Comparison of ENCODE assay signal across 4 cellular contexts in the genomic region with DNA sequence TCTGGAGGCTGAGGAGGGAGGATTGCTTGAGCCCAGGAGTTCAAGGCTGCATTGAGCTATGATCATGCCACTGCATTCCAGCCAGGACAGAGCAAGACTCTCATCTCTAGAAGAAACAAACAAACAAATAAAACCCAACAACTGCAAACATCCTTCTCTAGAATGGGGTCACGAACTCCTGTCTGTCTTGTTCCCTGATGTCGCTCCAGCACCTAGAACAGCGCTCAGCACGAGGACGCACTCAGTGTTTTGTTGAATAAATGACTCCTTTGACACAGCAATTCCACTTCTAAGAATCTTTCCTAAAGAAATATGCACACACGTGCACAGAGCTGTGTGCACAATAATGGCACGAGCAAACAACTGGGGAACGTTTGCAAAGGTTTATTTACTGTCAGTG. TPM values are rescaled to one million over a fixed set of nuclear protein-coding genes. Genes with fewer than 3 reads are reported as not detected.
"Had no signal": no experiment of that assay in that cellular context is flagged by ENCODE, and none has a peak within 500 bp of the region (broad histone marks: within the 10 kb centered on the region; RNA-seq: fewer than 3 reads in every experiment).

No MANE protein-coding gene starts in this region.

RNA-seq across cellular contexts. Expression of gene SSX3, which starts 10.4 kb away (rescaled TPM):
- total RNA-seq: HepG2, HT-29, IMR-90 had no signal
- polyA plus RNA-seq: HepG2, IgD-negative memory B cell, IMR-90 had no signal

RNA-seq across cellular contexts. Expression of gene SSX4, which starts 37.3 kb away (rescaled TPM):
- total RNA-seq: HepG2, HT-29, IMR-90 had no signal
- polyA plus RNA-seq: HepG2, IgD-negative memory B cell, IMR-90 had no signal
